2 cellular contexts compared by ENCODE assay signal in the genomic region with DNA sequence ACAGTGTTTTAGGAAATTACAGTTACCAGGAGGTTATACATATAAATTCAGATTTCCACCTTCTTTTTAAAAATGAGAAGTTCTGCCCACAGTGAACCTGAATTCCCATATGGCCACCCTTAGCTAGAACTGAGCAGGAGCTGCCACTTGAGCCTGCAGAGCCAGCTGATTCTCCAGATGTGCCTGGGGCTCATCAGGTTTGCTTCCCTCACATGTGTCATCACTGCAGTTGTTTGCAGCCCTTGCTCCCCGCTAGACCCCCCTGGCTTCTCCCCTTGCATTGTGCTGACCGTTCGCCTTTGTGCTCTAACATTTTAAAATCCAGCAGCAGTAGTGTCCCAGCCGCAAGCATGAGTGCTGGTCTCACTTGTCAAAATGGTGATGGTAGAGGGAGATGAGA.
TF ChIP-seq lines count a peak whose summit lies in the region.

No MANE protein-coding gene starts in this region.

TF ChIP-seq in A549, 52 proteins besides CTCF, POLR2A, EP300 and RAD21:
- TF ChIP-seq, protein P1, sequence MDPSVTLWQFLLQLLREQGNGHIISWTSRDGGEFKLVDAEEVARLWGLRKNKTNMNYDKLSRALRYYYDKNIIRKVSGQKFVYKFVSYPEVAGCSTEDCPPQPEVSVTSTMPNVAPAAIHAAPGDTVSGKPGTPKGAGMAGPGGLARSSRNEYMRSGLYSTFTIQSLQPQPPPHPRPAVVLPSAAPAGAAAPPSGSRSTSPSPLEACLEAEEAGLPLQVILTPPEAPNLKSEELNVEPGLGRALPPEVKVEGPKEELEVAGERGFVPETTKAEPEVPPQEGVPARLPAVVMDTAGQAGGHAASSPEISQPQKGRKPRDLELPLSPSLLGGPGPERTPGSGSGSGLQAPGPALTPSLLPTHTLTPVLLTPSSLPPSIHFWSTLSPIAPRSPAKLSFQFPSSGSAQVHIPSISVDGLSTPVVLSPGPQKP (IDR thresholded peaks at IDR 0.05; ENCODE audit: low read depth, low read length) = no peak
- TF ChIP-seq EHF (CRISPR knock-in tag; IDR thresholded peaks at IDR 0.05) = no peak
- no peak for TF ChIP-seq TP53 (CRISPR knock-in tag; IDR thresholded peaks at IDR 0.05)
- no peak for TF ChIP-seq PHF8 (IDR thresholded peaks at IDR 0.05; ENCODE audit: borderline replicate concordance, low read depth)
- TF ChIP-seq, protein P2, sequence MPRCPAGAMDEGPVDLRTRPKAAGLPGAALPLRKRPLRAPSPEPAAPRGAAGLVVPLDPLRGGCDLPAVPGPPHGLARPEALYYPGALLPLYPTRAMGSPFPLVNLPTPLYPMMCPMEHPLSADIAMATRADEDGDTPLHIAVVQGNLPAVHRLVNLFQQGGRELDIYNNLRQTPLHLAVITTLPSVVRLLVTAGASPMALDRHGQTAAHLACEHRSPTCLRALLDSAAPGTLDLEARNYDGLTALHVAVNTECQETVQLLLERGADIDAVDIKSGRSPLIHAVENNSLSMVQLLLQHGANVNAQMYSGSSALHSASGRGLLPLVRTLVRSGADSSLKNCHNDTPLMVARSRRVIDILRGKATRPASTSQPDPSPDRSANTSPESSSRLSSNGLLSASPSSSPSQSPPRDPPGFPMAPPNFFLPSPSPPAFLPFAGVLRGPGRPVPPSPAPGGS (IDR thresholded peaks at IDR 0.05) = no peak
- TF ChIP-seq MAFK (IDR thresholded peaks at IDR 0.05; ENCODE audit: partially characterized antibody) = no peak
- TF ChIP-seq ZSCAN20 (CRISPR knock-in tag; IDR thresholded peaks at IDR 0.05) = no peak
- no peak for TF ChIP-seq JUN (IDR thresholded peaks at IDR 0.05)
- no peak for TF ChIP-seq RFX5 (IDR thresholded peaks at IDR 0.05)
- no peak for TF ChIP-seq GATA3 (IDR thresholded peaks at IDR 0.05; ENCODE audit: borderline replicate concordance)
- TF ChIP-seq, protein P3, sequence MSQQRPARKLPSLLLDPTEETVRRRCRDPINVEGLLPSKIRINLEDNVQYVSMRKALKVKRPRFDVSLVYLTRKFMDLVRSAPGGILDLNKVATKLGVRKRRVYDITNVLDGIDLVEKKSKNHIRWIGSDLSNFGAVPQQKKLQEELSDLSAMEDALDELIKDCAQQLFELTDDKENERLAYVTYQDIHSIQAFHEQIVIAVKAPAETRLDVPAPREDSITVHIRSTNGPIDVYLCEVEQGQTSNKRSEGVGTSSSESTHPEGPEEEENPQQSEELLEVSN (IDR thresholded peaks at IDR 0.05; ENCODE audit: borderline replicate concordance, low read depth) = no peak
- no peak for TF ChIP-seq HOXB5 (CRISPR knock-in tag; IDR thresholded peaks at IDR 0.05)
- no peak for TF ChIP-seq SMC3 (IDR thresholded peaks at IDR 0.05)
- no peak for TF ChIP-seq BHLHE40 (IDR thresholded peaks at IDR 0.05; ENCODE audit: low read depth, low read length)
- no peak for TF ChIP-seq RCOR1 (IDR thresholded peaks at IDR 0.05; ENCODE audit: low read depth, low read length)

TF ChIP-seq in SK-N-SH, 30 proteins besides CTCF, POLR2A, EP300 and RAD21:
- TF ChIP-seq TAF1 (IDR thresholded peaks at IDR 0.05; ENCODE audit: borderline replicate concordance, low read depth, low read length) (no peak), GABPA (IDR thresholded peaks at IDR 0.05; ENCODE audit: low read depth) (no peak), FOXJ3 (CRISPR knock-in tag; IDR thresholded peaks at IDR 0.05) (no peak), GATA2 (CRISPR knock-in tag; IDR thresholded peaks at IDR 0.05) (no peak)
- TF ChIP-seq, protein P4, sequence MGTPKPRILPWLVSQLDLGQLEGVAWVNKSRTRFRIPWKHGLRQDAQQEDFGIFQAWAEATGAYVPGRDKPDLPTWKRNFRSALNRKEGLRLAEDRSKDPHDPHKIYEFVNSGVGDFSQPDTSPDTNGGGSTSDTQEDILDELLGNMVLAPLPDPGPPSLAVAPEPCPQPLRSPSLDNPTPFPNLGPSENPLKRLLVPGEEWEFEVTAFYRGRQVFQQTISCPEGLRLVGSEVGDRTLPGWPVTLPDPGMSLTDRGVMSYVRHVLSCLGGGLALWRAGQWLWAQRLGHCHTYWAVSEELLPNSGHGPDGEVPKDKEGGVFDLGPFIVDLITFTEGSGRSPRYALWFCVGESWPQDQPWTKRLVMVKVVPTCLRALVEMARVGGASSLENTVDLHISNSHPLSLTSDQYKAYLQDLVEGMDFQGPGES (IDR thresholded peaks at IDR 0.05; ENCODE audit: low read depth, low read length) = no peak
- TF ChIP-seq, protein P5, sequence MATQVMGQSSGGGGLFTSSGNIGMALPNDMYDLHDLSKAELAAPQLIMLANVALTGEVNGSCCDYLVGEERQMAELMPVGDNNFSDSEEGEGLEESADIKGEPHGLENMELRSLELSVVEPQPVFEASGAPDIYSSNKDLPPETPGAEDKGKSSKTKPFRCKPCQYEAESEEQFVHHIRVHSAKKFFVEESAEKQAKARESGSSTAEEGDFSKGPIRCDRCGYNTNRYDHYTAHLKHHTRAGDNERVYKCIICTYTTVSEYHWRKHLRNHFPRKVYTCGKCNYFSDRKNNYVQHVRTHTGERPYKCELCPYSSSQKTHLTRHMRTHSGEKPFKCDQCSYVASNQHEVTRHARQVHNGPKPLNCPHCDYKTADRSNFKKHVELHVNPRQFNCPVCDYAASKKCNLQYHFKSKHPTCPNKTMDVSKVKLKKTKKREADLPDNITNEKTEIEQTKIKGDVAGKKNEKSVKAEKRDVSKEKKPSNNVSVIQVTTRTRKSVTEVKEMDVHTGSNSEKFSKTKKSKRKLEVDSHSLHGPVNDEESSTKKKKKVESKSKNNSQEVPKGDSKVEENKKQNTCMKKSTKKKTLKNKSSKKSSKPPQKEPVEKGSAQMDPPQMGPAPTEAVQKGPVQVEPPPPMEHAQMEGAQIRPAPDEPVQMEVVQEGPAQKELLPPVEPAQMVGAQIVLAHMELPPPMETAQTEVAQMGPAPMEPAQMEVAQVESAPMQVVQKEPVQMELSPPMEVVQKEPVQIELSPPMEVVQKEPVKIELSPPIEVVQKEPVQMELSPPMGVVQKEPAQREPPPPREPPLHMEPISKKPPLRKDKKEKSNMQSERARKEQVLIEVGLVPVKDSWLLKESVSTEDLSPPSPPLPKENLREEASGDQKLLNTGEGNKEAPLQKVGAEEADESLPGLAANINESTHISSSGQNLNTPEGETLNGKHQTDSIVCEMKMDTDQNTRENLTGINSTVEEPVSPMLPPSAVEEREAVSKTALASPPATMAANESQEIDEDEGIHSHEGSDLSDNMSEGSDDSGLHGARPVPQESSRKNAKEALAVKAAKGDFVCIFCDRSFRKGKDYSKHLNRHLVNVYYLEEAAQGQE (IDR thresholded peaks at IDR 0.05; ENCODE audit: low read depth, low read length) = no peak
